In the genomic region with DNA sequence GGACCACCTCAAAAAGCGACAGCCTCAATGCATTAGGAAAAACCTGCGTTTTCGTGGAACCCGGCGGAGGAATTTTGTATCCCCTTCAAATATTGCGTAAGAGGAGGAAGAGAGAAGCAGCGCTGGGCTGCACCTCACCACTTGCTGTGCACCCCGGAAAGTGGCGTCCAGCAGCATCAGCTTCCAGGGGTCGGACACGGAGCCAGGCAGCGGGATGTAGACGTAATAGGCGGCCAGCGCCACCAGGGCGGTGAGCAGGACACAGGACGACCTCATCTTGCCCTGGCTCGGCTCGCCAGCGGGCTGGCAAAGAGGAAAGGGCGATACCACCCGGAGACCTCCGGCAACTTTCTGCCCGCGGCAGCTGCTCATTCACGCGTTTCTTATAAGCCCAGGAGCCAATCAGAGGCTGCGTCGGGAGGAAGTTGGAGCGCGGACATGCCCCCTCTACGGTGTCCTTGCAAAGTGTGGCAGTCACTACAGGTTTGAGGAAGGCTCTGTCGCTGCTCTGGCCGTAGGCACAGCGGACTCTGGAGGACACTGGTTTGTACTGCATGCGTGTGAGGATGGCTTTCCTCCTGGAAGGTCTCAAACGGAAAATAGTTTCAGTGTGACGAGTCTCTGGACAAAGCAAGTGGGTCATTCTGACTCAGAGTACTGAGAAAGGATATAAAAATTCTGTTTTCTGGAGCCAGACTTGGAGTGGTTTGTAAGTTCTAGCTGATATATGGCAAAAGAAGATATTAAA, we compare ENCODE assay signal across 8 cellular contexts. TPM values are rescaled to one million over a fixed set of nuclear protein-coding genes. Genes with fewer than 3 reads are reported as not detected.
DNase-seq lines count a peak whose midpoint lies in the region; ATAC-seq, FAIRE-seq and TF ChIP-seq lines count a peak whose summit lies in the region.

A gene with protein sequence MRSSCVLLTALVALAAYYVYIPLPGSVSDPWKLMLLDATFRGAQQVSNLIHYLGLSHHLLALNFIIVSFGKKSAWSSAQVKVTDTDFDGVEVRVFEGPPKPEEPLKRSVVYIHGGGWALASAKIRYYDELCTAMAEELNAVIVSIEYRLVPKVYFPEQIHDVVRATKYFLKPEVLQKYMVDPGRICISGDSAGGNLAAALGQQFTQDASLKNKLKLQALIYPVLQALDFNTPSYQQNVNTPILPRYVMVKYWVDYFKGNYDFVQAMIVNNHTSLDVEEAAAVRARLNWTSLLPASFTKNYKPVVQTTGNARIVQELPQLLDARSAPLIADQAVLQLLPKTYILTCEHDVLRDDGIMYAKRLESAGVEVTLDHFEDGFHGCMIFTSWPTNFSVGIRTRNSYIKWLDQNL (minus strand): TSS at position 359 of the 748 bp plus-strand sequence. CDS start 83 bp downstream, at position 276.

- peak within 1 kb of the TSS; percentile 86 to 93 for H3K27ac ChIP-seq in kidney (ENCODE audit: low read depth in 2 of 2, low read length in 2 of 2)

- H3K9me3 ChIP-seq in kidney (ENCODE audit: control insufficient read depth in 1 of 2, low read length in 2 of 2): no peaks in the 10 kb centered on the region

- peaks cover 0 to 3% of the 10 kb centered on the region in 2 donors for H3K4me1 ChIP-seq in kidney (ENCODE audit: control insufficient read depth in 1 of 2, insufficient read depth in 1 of 2, low read depth in 1 of 2, low read length in 2 of 2)

- intact Hi-C loops in kidney (cut with DNase I): no loop called here

- H3K4me3 ChIP-seq in kidney (ENCODE audit: low read length in 2 of 2): peak within 1 kb of the TSS; percentile 89 to 98

- H3K36me3 ChIP-seq in kidney (ENCODE audit: control insufficient read depth in 1 of 2, insufficient read depth in 2 of 2, low read length in 2 of 2): no peaks in the 10 kb centered on the region

- DNase-seq in Ammon's horn (ENCODE audit: low spot score) (peak; percentile 96), NCI-H446 treated with DMSO at 0.1 percent for 48 hours (lab: John Stamatoyannopoulos, UW) (peak; percentile 84), cerebellum (ENCODE audit: low spot score) (peak; percentile 93), kidney (peak; percentile 96)
- peak; percentile 49 for DNase-seq in activated CD4-positive, alpha-beta T cell treated with anti-CD3 and anti-CD28 coated beads for 1 hour
- peak; percentile 85 for DNase-seq in stimulated activated CD4-positive, alpha-beta T cell treated with anti-CD3 and anti-CD28 coated beads, Interleukin-15, amount 100 ng/mL, for 24 hours

- peak; percentile 91 for FAIRE-seq in kidney (lab: Jason Lieb, UNC)

- TF ChIP-seq CTCF in kidney (IDR thresholded peaks at IDR 0.05; ENCODE audit: borderline replicate concordance, extremely low read depth, insufficient read depth): peak; percentile 87

- ATAC-seq in GM19043 (IDR thresholded peaks at IDR 0.05; ENCODE audit: low read depth, unreplicated experiment) (peak; percentile 99), HG03378 (IDR thresholded peaks at IDR 0.05; ENCODE audit: unreplicated experiment) (peak; percentile 100)

- H3K9ac ChIP-seq in kidney (ENCODE audit: low read length in 2 of 2): peak within 1 kb of the TSS; percentile 85 to 86

RNA-seq across cellular contexts. Expression of the gene that starts here (rescaled TPM):
- total RNA-seq in cerebellum (5.1 TPM), kidney (43.6 TPM)
- polyA plus RNA-seq in kidney (ENCODE audit: insufficient read depth, low read depth, low replicate concordance): 6.7 TPM

Comparison
In these comparisons a context has a peak if more than half of its experiments do, and no peak if none do; other contexts are left out.
1. Peak in every context shown above with its lines: DNase-seq, ATAC-seq, H3K4me3 ChIP-seq and H3K27ac ChIP-seq.